In the genomic region with DNA sequence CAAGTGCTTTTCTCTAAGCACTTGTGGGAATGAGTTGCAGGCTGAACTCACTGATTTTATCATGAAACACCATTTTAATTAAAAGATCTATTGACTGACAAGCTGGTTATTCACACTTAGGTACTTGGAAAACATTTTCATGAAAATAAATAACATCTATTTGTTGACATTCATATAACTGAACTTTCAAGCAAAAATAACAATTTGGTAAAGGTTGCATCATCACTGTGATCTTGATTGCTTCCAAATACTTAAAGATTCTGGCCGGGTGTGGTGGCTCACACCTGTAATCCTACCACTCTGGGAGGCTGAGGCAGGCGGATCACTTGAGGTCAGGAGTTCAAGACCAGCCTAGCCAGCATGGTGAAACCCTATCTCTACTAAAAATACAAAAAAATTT, we compare ENCODE assay signal across 7 cellular contexts.
"Had no signal": no experiment of that assay in that cellular context is flagged by ENCODE, and none has a peak within 500 bp of the region (broad histone marks: within the 10 kb centered on the region; RNA-seq: fewer than 3 reads in every experiment).

No MANE protein-coding gene starts in this region.

- H3K4me2 ChIP-seq: GM23338 had no signal

- ATAC-seq: GM23338, HCT116 had no signal

- H3K27ac ChIP-seq: HL-60 had no signal

- H3K9me3 ChIP-seq: HAP-1 had no signal

- H2AFZ ChIP-seq: GM23338 had no signal

- H3K36me3 ChIP-seq: HAP-1 had no signal

- DNase-seq: H7, HFFc6, KG1 had no signal

- H3K4me3 ChIP-seq: GM23338, HAP-1 had no signal
